8 cellular contexts compared by ENCODE assay signal in the genomic region with DNA sequence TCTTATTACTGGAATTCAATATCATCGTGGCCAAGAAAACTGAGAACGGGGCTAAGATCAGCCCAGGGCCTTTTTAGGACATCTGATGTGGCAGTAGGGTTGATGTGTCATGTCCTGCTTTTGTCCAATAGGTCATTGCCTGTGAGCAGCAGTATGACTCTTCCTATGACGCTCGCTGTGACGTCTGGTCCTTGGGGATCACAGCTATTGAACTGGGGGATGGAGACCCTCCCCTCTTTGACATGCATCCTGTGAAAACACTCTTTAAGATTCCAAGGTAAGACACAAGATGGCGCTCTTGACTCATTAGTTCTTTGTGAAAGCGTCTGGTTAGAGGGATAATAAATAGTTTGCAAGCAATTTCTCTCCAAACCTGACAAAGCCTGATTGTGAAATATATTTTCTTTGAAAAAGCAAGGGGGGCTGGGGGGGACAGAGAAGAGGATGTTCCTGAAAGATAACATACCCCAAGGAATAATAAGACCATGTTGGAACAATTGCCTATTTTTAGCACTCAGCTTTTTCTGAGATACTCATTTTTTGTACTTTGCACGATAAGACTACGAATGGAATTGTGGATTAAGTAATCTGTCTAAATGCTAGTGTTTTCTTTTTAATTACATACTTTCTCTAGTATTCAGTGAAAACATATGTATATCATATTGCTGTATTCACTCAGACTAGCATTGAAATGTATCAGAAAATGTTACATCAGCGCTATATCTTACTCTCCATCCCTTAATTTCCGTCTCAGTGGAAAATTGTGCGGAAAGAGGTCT. TPM values are rescaled to one million over a fixed set of nuclear protein-coding genes. Genes with fewer than 3 reads are reported as not detected.
DNase-seq lines count a peak whose midpoint lies in the region; TF ChIP-seq lines count a peak whose summit lies in the region.

No MANE protein-coding gene starts in this region.

- no peaks in the 10 kb centered on the region for H3K36me3 ChIP-seq in spleen
- no peaks in the 10 kb centered on the region for H3K36me3 ChIP-seq in sigmoid colon

- no peaks in the 10 kb centered on the region for H3K36me3 Mint-ChIP-seq in T-helper 2 cell treated with Interferon-gamma antibody and Interleukin-4, amounts not matched to agents 5 μg/mL and 100 μg/mL, for 36 hours (ENCODE audit: low read depth)

- TF ChIP-seq POLR2A in spleen (IDR thresholded peaks at IDR 0.05), result no peak
- TF ChIP-seq POLR2A in sigmoid colon (IDR thresholded peaks at IDR 0.05), result no peak

- H3K9me3 Mint-ChIP-seq in T-helper 2 cell treated with Interferon-gamma antibody and Interleukin-4, amounts not matched to agents 5 μg/mL and 100 μg/mL, for 36 hours, result no peaks in the 10 kb centered on the region

- H3K27ac ChIP-seq in spleen, result no peak overlapping the region
- H3K27ac ChIP-seq in sigmoid colon, result no peak overlapping the region

- DNase-seq in AG08396 (ENCODE audit: low spot score) (peak; percentile 18), GM12864 (ENCODE audit: low read depth) (no peak), NCI-H146 (lab: John Stamatoyannopoulos, UW) (peak; percentile 54), globus pallidus (ENCODE audit: low spot score) (peak; percentile 63), spleen (no peak), sigmoid colon (no peak)
- peak; percentile 18 for DNase-seq in T-helper 2 cell treated with Interferon-gamma antibody and Interleukin-4, amounts not matched to agents 5 μg/mL and 100 μg/mL, for 36 hours (ENCODE audit: low spot score)
- DNase-seq in central memory CD4-positive, alpha-beta T cell, result no peak

- peaks cover 27% of the 10 kb centered on the region for H3K27me3 Mint-ChIP-seq in T-helper 2 cell treated with Interferon-gamma antibody and Interleukin-4, amounts not matched to agents 5 μg/mL and 100 μg/mL, for 36 hours (ENCODE audit: low read depth)

- no peaks in the 10 kb centered on the region for H3K4me1 Mint-ChIP-seq in T-helper 2 cell treated with Interferon-gamma antibody and Interleukin-4, amounts not matched to agents 5 μg/mL and 100 μg/mL, for 36 hours (ENCODE audit: low read depth)

- H3K4me3 ChIP-seq in GM12864 (ENCODE audit: low read depth, low read length) (no peak overlapping the region), spleen (no peak overlapping the region), sigmoid colon (no peak overlapping the region)

- intact Hi-C loops in spleen (cut with DNase I; ENCODE audit: low total_unique reads) (loop anchor here (10.0 kb wide), 1 partner anchor 579 kb away; a partner anchor contains a TSS), sigmoid colon (cut with DNase I) (loop anchor here (5.0 kb wide), 1 partner anchor 581 kb away; a partner anchor contains a TSS)

- no peak for TF ChIP-seq EP300 in sigmoid colon (IDR thresholded peaks at IDR 0.05)

- no peak overlapping the region for H3K4me3 Mint-ChIP-seq in T-helper 2 cell treated with Interferon-gamma antibody and Interleukin-4, amounts not matched to agents 5 μg/mL and 100 μg/mL, for 36 hours

- TF ChIP-seq CTCF in GM12864 (IDR thresholded peaks at IDR 0.05; ENCODE audit: low read depth, low read length, missing control alignments) (peak; percentile 66), spleen (IDR thresholded peaks at IDR 0.05 in 8 of 11, conservative IDR thresholded peaks at IDR 0.05 in 3 of 11) (peak in 6 of 11 experiments; percentile 15 to 39 (median 26)), sigmoid colon (IDR thresholded peaks at IDR 0.05) (peak in 1 of 4 experiments; percentile 12)

- 45 to 57% (median 52%) methylated on average over 12 of the region's 12 CpGs for WGBS in spleen, 5 donors
- WGBS in sigmoid colon, 2 donors, result 44 to 54% methylated on average over 12 of the region's 12 CpGs

- H3K4me1 ChIP-seq in spleen (no peaks in the 10 kb centered on the region), sigmoid colon (no peaks in the 10 kb centered on the region)

- H3K27me3 ChIP-seq in spleen (replicated peaks in 1 of 7), result peaks cover 0 to 10% (median 0%) of the 10 kb centered on the region in 7 donors
- H3K27me3 ChIP-seq in sigmoid colon, result no peaks in the 10 kb centered on the region

- H3K9me3 ChIP-seq in spleen (no peaks in the 10 kb centered on the region), sigmoid colon (no peaks in the 10 kb centered on the region)

- H3K27ac Mint-ChIP-seq in T-helper 2 cell treated with Interferon-gamma antibody and Interleukin-4, amounts not matched to agents 5 μg/mL and 100 μg/mL, for 36 hours, result no peak overlapping the region

RNA-seq across cellular contexts. Expression of a gene that starts 58.1 kb away (rescaled TPM):
- total RNA-seq in spleen, result 1 to 10 TPM in 2 of 7 donors, under 1 TPM in 2, not detected in 3; 0.13 to 2.0 (median 0.95) TPM
- polyA plus RNA-seq in spleen, result under 1 TPM in 2 of 3 donors, not detected in 1; 0.03 to 0.74 TPM
- not detected for total RNA-seq in sigmoid colon
- polyA plus RNA-seq in sigmoid colon, result under 1 TPM in 1 of 3 donors, not detected in 2; 0.34 TPM

Comparison
In these comparisons a context has a peak if more than half of its experiments do, and no peak if none do; other contexts are left out.
1. DNase-seq: peak in AG08396 (single experiment), NCI-H146 (single experiment), T-helper 2 cell treated with Interferon-gamma antibody and Interleukin-4, amounts not matched to agents 5 μg/mL and 100 μg/mL, for 36 hours (single experiment) and globus pallidus (single experiment); none in GM12864 (single experiment), spleen (single experiment), central memory CD4-positive, alpha-beta T cell (single experiment) and sigmoid colon (single experiment).